In genomic region chr16:425082-425718, GRCh38 we compare ENCODE assay signal across 8 cellular contexts. TPM values are rescaled to one million over a fixed set of nuclear protein-coding genes. Genes with fewer than 3 reads are reported as not detected.
DNase-seq lines count a peak whose midpoint lies in the region; ATAC-seq and TF ChIP-seq lines count a peak whose summit lies in the region.

Gene RAB11FIP3 (plus strand): TSS chr16:425649. CDS start chr16:426007, 358 bp downstream.

- peak within 1 kb of the TSS; percentile 81 for H3K4me3 ChIP-seq in AG10803 (ENCODE audit: low read length)
- H3K4me3 ChIP-seq in coronary artery: peak within 1 kb of the TSS; percentile 98
- peak within 1 kb of the TSS; percentile 67 to 78 for H3K4me3 ChIP-seq in left lung

- peaks cover 25% of the 10 kb centered on the region for H3K4me1 Mint-ChIP-seq in activated CD4-positive, alpha-beta T cell treated with anti-CD3 and anti-CD28 coated beads, Interleukin-2, amount 10 ng/mL, durations not matched to agents 24 days and 14 days

- no peaks in the 10 kb centered on the region for H3K9me3 Mint-ChIP-seq in activated CD4-positive, alpha-beta T cell treated with anti-CD3 and anti-CD28 coated beads, Interleukin-2, amount 10 ng/mL, durations not matched to agents 24 days and 14 days

- no peaks in the 10 kb centered on the region for H3K9me3 ChIP-seq in left lung

- H3K27ac ChIP-seq in coronary artery (peak within 1 kb of the TSS; percentile 89 to 99), left lung (peak within 1 kb of the TSS; percentile 88 to 89)

- peaks cover 8% of the 10 kb centered on the region for H3K36me3 Mint-ChIP-seq in activated CD4-positive, alpha-beta T cell treated with anti-CD3 and anti-CD28 coated beads, Interleukin-2, amount 10 ng/mL, durations not matched to agents 24 days and 14 days (ENCODE audit: low read depth)

- H3K4me1 ChIP-seq in left lung: peaks cover 9 to 40% of the 10 kb centered on the region in 2 donors

- H3K36me3 ChIP-seq in left lung: no peaks in the 10 kb centered on the region

- peak within 1 kb of the TSS; percentile 88 for H3K27ac Mint-ChIP-seq in activated CD4-positive, alpha-beta T cell treated with anti-CD3 and anti-CD28 coated beads, Interleukin-2, amount 10 ng/mL, durations not matched to agents 24 days and 14 days

- no peak; the same call in 1 of the 2 replicates for TF ChIP-seq CTCF in AG10803 (conservative IDR thresholded peaks at IDR 0.05; ENCODE audit: low read length)
- no peak for TF ChIP-seq CTCF in coronary artery (IDR thresholded peaks at IDR 0.05)
- no peak for TF ChIP-seq CTCF in left lung (IDR thresholded peaks at IDR 0.05)

- intact Hi-C loops in activated CD4-positive, alpha-beta T cell treated with anti-CD3 and anti-CD28 coated beads, Interleukin-2, amount 10 ng/mL, durations not matched to agents 24 days and 14 days (cut with micrococcal nuclease): loop anchor here (1.0 to 2.0 kb wide), 2 partner anchors 100 to 164 kb away; no protein-coding TSS in a partner anchor
- intact Hi-C loops in left lung (cut with DNase I): no loop called here

- DNase-seq in AG10803 (ENCODE audit: low read depth) (peak; percentile 70), NCI-H446 treated with DMSO at 0.1 percent for 48 hours (lab: John Stamatoyannopoulos, UW) (peak; percentile 57), coronary artery (ENCODE audit: low spot score) (peak; percentile 88), left lung (peak; percentile 79 to 96)
- DNase-seq in activated CD4-positive, alpha-beta T cell treated with anti-CD3 and anti-CD28 coated beads, Interleukin-2, amount 10 ng/mL, durations not matched to agents 24 days and 14 days: peak; percentile 97
- DNase-seq in stimulated activated CD4-positive, alpha-beta T cell treated with anti-CD3 and anti-CD28 coated beads, Interleukin-2, amount 100 ng/mL, for 48 hours: peak; percentile 78 to 79

- peaks cover 0 to 11% of the 10 kb centered on the region in 2 donors for H3K27me3 ChIP-seq in left lung

- peaks cover 16% of the 10 kb centered on the region for H3K27me3 Mint-ChIP-seq in activated CD4-positive, alpha-beta T cell treated with anti-CD3 and anti-CD28 coated beads, Interleukin-2, amount 10 ng/mL, durations not matched to agents 24 days and 14 days

- ATAC-seq in GM18909 (IDR thresholded peaks at IDR 0.05; ENCODE audit: poor library complexity, unreplicated experiment) (peak; percentile 80), HG03196 (IDR thresholded peaks at IDR 0.05; ENCODE audit: unreplicated experiment) (peak; percentile 79), left lung (peak; percentile 94)

- peak within 1 kb of the TSS; percentile 86 for H3K4me3 Mint-ChIP-seq in activated CD4-positive, alpha-beta T cell treated with anti-CD3 and anti-CD28 coated beads, Interleukin-2, amount 10 ng/mL, durations not matched to agents 24 days and 14 days

RNA-seq across cellular contexts. Expression of gene RAB11FIP3, which starts in this region (rescaled TPM):
- total RNA-seq in activated CD4-positive, alpha-beta T cell treated with anti-CD3 and anti-CD28 coated beads, Interleukin-2, amount 10 ng/mL, durations not matched to agents 24 days and 14 days: 40.2 and 40.5 TPM in 2 replicates
- 10 to 100 TPM; 28.1 to 38.0 TPM for total RNA-seq in left lung

Comparison
In these comparisons a context has a peak if more than half of its experiments do, and no peak if none do; other contexts are left out.
1. Peak in every context shown above with its lines: DNase-seq, ATAC-seq, H3K4me3 ChIP-seq and H3K27ac ChIP-seq.